10 cellular contexts compared by ENCODE assay signal in the genomic region with DNA sequence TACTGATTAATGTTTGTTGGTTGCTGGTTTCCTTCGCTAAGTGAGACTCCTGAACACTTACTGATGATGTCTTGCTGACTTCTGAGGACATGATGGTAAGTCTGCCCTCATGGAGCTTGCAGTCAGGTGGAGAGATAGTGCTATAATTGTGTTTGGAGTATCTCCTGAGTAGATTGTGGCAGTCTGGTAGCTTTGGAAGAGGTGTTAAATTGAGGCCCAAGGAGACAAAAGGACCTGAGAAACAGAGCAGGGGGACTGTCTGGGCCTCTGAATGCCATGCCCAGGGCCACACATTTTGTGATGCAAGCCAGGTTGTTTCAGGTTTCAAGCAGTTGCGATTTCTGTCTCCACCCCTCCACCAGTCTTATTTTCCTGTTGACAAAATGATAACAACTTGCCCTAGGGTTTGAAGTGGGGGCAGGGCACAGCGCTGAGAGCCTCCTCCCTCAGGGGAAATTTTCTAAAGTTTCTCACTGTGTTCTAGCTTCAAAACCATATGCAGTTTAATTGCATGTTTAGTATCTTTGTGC. TPM values are rescaled to one million over a fixed set of nuclear protein-coding genes. Genes with fewer than 3 reads are reported as not detected.
A peak's percentile ranks its signal among the peaks of the same experiment; 100 is the strongest.
DNase-seq lines count a peak whose midpoint lies in the region; ATAC-seq and TF ChIP-seq lines count a peak whose summit lies in the region.
"Had no signal": no experiment of that assay in that cellular context is flagged by ENCODE, and none has a peak within 500 bp of the region (broad histone marks: within the 10 kb centered on the region; RNA-seq: fewer than 3 reads in every experiment).

No MANE protein-coding gene starts in this region.

- H3K27me3 Mint-ChIP-seq in activated CD8-positive, alpha-beta T cell treated with anti-CD3 and anti-CD28 coated beads for 36 hours, result no peaks in the 10 kb centered on the region

- H3K9me3 Mint-ChIP-seq in activated CD8-positive, alpha-beta T cell treated with anti-CD3 and anti-CD28 coated beads for 36 hours, result peaks cover 5% of the 10 kb centered on the region

- peaks cover 19% of the 10 kb centered on the region for H3K36me3 Mint-ChIP-seq in activated CD8-positive, alpha-beta T cell treated with anti-CD3 and anti-CD28 coated beads for 36 hours (ENCODE audit: low read depth)

- POLR2A ChIA-PET in activated CD8-positive, alpha-beta T cell treated with anti-CD3 and anti-CD28 coated beads for 36 hours (lab: Charles Lee), result interaction anchor here (0.9 to 3.6 kb wide), 12 partner anchors 10 to 158 kb away, joined by 3 to 27 read pairs (median 4); a partner anchor contains a TSS

- peaks cover 73% of the 10 kb centered on the region for H3K4me1 Mint-ChIP-seq in activated CD8-positive, alpha-beta T cell treated with anti-CD3 and anti-CD28 coated beads for 36 hours (ENCODE audit: low read depth)

- DNase-seq in NCI-H2107 treated with DMSO at 0.1 percent for 48 hours (lab: John Stamatoyannopoulos, UW; ENCODE audit: unreplicated experiment), result peak; percentile 8
- no peak for DNase-seq in NCI-H2107 (lab: John Stamatoyannopoulos, UW)
- DNase-seq in activated CD8-positive, alpha-beta T cell treated with anti-CD3 and anti-CD28 coated beads for 36 hours, result peak; percentile 78
- DNase-seq in left lung, result peak in 1 of 2 donors; percentile 60
- no peak for DNase-seq in suprapubic skin (ENCODE audit: low spot score in 2 of 2)
- no peak for DNase-seq in Right ventricle myocardium inferior (ENCODE audit: missing footprints)
- DNase-seq in heart right ventricle, result no peak
- DNase-seq: midbrain had no signal

- peak overlapping the region; percentile 51 to 54 for H3K27ac ChIP-seq in left lung
- peak overlapping the region; percentile 10 for H3K27ac ChIP-seq in suprapubic skin
- H3K27ac ChIP-seq in heart right ventricle, result peak overlapping the region in 2 of 10 donors; percentile 11 to 70
- H3K27ac ChIP-seq: 22Rv1 had no signal

- TF ChIP-seq CTCF in activated CD8-positive, alpha-beta T cell treated with anti-CD3 and anti-CD28 coated beads for 36 hours (IDR thresholded peaks at IDR 0.05), result no peak
- TF ChIP-seq CTCF in left lung (IDR thresholded peaks at IDR 0.05), result no peak
- TF ChIP-seq CTCF in suprapubic skin (IDR thresholded peaks at IDR 0.05), result no peak
- no peak for TF ChIP-seq CTCF in heart right ventricle (IDR thresholded peaks at IDR 0.05)

- no peak for TF ChIP-seq EP300 in suprapubic skin (IDR thresholded peaks at IDR 0.05)

- no peak overlapping the region for H3K4me3 Mint-ChIP-seq in activated CD8-positive, alpha-beta T cell treated with anti-CD3 and anti-CD28 coated beads for 36 hours

- no peak for TF ChIP-seq POLR2A in suprapubic skin (IDR thresholded peaks at IDR 0.05)

- peak overlapping the region; percentile 82 for H3K27ac Mint-ChIP-seq in activated CD8-positive, alpha-beta T cell treated with anti-CD3 and anti-CD28 coated beads for 36 hours

- no peaks in the 10 kb centered on the region for H3K36me3 ChIP-seq in left lung
- no peaks in the 10 kb centered on the region for H3K36me3 ChIP-seq in suprapubic skin
- peaks cover 0 to 5% (median 0%) of the 10 kb centered on the region in 9 donors for H3K36me3 ChIP-seq in heart right ventricle

- ATAC-seq in activated CD8-positive, alpha-beta T cell treated with anti-CD3 and anti-CD28 coated beads for 36 hours, result peak; percentile 29
- ATAC-seq in left lung (peak; percentile 48), GM18870 (IDR thresholded peaks at IDR 0.05; ENCODE audit: unreplicated experiment) (no peak), Right ventricle myocardium inferior (no peak), heart right ventricle (no peak)

- H3K4me1 ChIP-seq in left lung, result peaks cover 35 to 92% of the 10 kb centered on the region in 2 donors
- H3K4me1 ChIP-seq in suprapubic skin, result peaks cover 86% of the 10 kb centered on the region
- H3K4me1 ChIP-seq in heart right ventricle, result peaks cover 14 to 100% (median 75%) of the 10 kb centered on the region in 9 donors

- intact Hi-C loops in activated CD8-positive, alpha-beta T cell treated with anti-CD3 and anti-CD28 coated beads for 36 hours (cut with micrococcal nuclease), result loop anchor here (10.0 kb wide), 1 partner anchor 223 kb away; no protein-coding TSS in a partner anchor
- intact Hi-C loops in left lung (cut with DNase I) (no loop called here), Right ventricle myocardium inferior (cut with DNase I) (no loop called here), heart right ventricle (cut with DNase I) (no loop called here)

- H3K27me3 ChIP-seq in left lung, result no peaks in the 10 kb centered on the region
- no peaks in the 10 kb centered on the region for H3K27me3 ChIP-seq in suprapubic skin
- no peaks in the 10 kb centered on the region for H3K27me3 ChIP-seq in heart right ventricle

- H3K9me3 ChIP-seq in left lung, result no peaks in the 10 kb centered on the region
- H3K9me3 ChIP-seq in suprapubic skin, result no peaks in the 10 kb centered on the region
- no peaks in the 10 kb centered on the region for H3K9me3 ChIP-seq in heart right ventricle

- H3K4me3 ChIP-seq in left lung (no peak overlapping the region), suprapubic skin (no peak overlapping the region), heart right ventricle (no peak overlapping the region)

- WGBS in suprapubic skin, result 55% methylated on average over 3 of the region's 3 CpGs
- WGBS in heart right ventricle, 2 donors, result 62 to 66% methylated on average over 3 of the region's 3 CpGs

- CTCF ChIA-PET in activated CD8-positive, alpha-beta T cell treated with anti-CD3 and anti-CD28 coated beads for 36 hours (lab: Charles Lee), result interaction anchor here (1.0 to 8.0 kb wide), 9 partner anchors 10 to 136 kb away, joined by 3 to 46 read pairs (median 4); a partner anchor contains a TSS

RNA-seq across cellular contexts. Expression of a gene that starts 16.7 kb away (rescaled TPM):
- total RNA-seq in activated CD8-positive, alpha-beta T cell treated with anti-CD3 and anti-CD28 coated beads for 36 hours, result 10 to 100 TPM; 22.3 to 24.7 TPM
- 10 to 100 TPM; 30.9 to 33.1 TPM for total RNA-seq in left lung
- 10 to 100 TPM; 41.9 to 94.9 (median 56.1) TPM for total RNA-seq in suprapubic skin
- total RNA-seq in Right ventricle myocardium inferior, result 18.0 TPM
- 10 to 100 TPM; 11.3 to 44.8 (median 15.7) TPM for total RNA-seq in heart right ventricle
- polyA plus RNA-seq in heart right ventricle, result 1 to 10 TPM; 6.2 to 7.8 TPM

Comparison
In these comparisons a context has a peak if more than half of its experiments do, and no peak if none do; other contexts are left out.
1. DNase-seq: peak in NCI-H2107 treated with DMSO at 0.1 percent for 48 hours (single experiment) and activated CD8-positive, alpha-beta T cell treated with anti-CD3 and anti-CD28 coated beads for 36 hours (single experiment); none in NCI-H2107 (single experiment), suprapubic skin (0 of 2), Right ventricle myocardium inferior (single experiment) and heart right ventricle (0 of 2).
2. ATAC-seq: peak in activated CD8-positive, alpha-beta T cell treated with anti-CD3 and anti-CD28 coated beads for 36 hours (single experiment) and left lung (single experiment); none in GM18870 (single experiment), Right ventricle myocardium inferior (single experiment) and heart right ventricle (0 of 8).